16 cellular contexts compared by ENCODE assay signal in the genomic region with DNA sequence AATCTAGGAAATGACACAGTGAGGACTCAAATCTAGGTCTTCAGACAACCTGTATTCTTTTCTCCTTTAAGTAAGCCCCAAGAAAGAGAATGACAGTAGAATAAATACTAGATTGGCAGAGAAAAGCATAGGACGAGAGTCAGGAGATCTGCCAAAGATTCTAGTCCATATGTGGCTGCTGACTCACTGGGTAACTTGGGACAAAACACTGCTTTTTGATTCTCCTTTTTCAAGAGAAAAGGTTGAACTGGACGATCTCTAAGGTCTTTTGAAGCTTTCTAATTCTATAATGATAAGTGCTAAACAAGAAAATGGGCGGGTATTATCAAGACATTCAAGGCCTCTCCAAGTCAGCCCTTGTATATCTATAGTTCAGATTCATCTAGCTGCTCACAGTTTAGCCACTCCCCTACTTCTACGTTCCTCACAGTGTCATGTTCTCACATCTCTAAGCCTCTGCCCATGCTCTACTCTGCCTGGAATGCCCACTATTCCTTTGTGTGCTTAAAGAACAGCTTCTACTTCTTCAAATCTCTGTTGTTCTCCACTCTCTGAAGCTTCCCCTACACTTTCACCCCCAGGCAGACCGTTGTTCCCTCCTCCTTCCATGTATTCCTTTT. TPM values are rescaled to one million over a fixed set of nuclear protein-coding genes. Genes with fewer than 3 reads are reported as not detected.
DNase-seq lines count a peak whose midpoint lies in the region; ATAC-seq and TF ChIP-seq lines count a peak whose summit lies in the region.
"Had no signal": no experiment of that assay in that cellular context is flagged by ENCODE, and none has a peak within 500 bp of the region (broad histone marks: within the 10 kb centered on the region; RNA-seq: fewer than 3 reads in every experiment).

No MANE protein-coding gene starts in this region.

- peaks cover 5% of the 10 kb centered on the region for H3K36me3 ChIP-seq in neutrophil
- H3K36me3 ChIP-seq: sigmoid colon, transverse colon had no signal

- intact Hi-C loops in dendritic cell treated with granulocyte-macrophage colony-stimulating factor and Interleukin-4, amounts not matched to agents 40 ng/mL and 50 ng/mL, for 4 days (cut with micrococcal nuclease) = loop anchor here (5.0 to 10.0 kb wide), 2 partner anchors 33 to 66 kb away; no protein-coding TSS in a partner anchor

- TF ChIP-seq CTCF in neutrophil (IDR thresholded peaks at IDR 0.05) = no peak

- H3K27ac ChIP-seq in neutrophil = peak overlapping the region; percentile 17
- H3K27ac ChIP-seq: sigmoid colon, transverse colon had no signal

- H3K4me1 Mint-ChIP-seq in dendritic cell treated with granulocyte-macrophage colony-stimulating factor and Interleukin-4, amounts not matched to agents 40 ng/mL and 50 ng/mL, for 4 days (ENCODE audit: low read depth) = peaks cover 52% of the 10 kb centered on the region
- H3K4me1 Mint-ChIP-seq in natural killer cell treated with Interleukin-12 subunit alpha and Interleukin-12 subunit beta and Interleukin-15 and Interleukin-18, amount 100 ng/mL, for 72 hours (ENCODE audit: low read depth in 2 of 2) = peaks cover 0 to 4% of the 10 kb centered on the region in 2 donors
- H3K4me1 Mint-ChIP-seq: activated CD4-positive, alpha-beta T cell treated with anti-CD3 and anti-CD28 coated beads, Interleukin-2, amount 10 ng/mL, durations not matched to agents 7 days and 5 days; stimulated activated memory B cell treated with anti-CD40 and anti-IgM and Interleukin-4, amounts not matched to agents 10 μg/mL and 1 μg/mL and 100 μg/mL, for 72 hours had no signal

- no peaks in the 10 kb centered on the region for H3K9me3 Mint-ChIP-seq in dendritic cell treated with granulocyte-macrophage colony-stimulating factor and Interleukin-4, amounts not matched to agents 40 ng/mL and 50 ng/mL, for 4 days
- H3K9me3 Mint-ChIP-seq in natural killer cell treated with Interleukin-12 subunit alpha and Interleukin-12 subunit beta and Interleukin-15 and Interleukin-18, amount 100 ng/mL, for 72 hours = no peaks in the 10 kb centered on the region
- H3K9me3 Mint-ChIP-seq: activated CD4-positive, alpha-beta T cell treated with anti-CD3 and anti-CD28 coated beads, Interleukin-2, amount 10 ng/mL, durations not matched to agents 7 days and 5 days; activated T-cell treated with anti-CD3 and anti-CD28 coated beads, Interleukin-2, amount 50 U/mL, for 4 hours; memory B cell; stimulated activated memory B cell treated with anti-CD40 and anti-IgM and Interleukin-4, amounts not matched to agents 10 μg/mL and 1 μg/mL and 100 μg/mL, for 72 hours had no signal

- no peaks in the 10 kb centered on the region for H3K27me3 ChIP-seq in neutrophil
- H3K27me3 ChIP-seq: sigmoid colon, transverse colon had no signal

- H3K4me3 Mint-ChIP-seq in dendritic cell treated with granulocyte-macrophage colony-stimulating factor and Interleukin-4, amounts not matched to agents 40 ng/mL and 50 ng/mL, for 4 days = no peak overlapping the region
- no peak overlapping the region for H3K4me3 Mint-ChIP-seq in natural killer cell treated with Interleukin-12 subunit alpha and Interleukin-12 subunit beta and Interleukin-15 and Interleukin-18, amount 100 ng/mL, for 72 hours
- H3K4me3 Mint-ChIP-seq: activated CD4-positive, alpha-beta T cell treated with anti-CD3 and anti-CD28 coated beads, Interleukin-2, amount 10 ng/mL, durations not matched to agents 7 days and 5 days; activated T-cell treated with anti-CD3 and anti-CD28 coated beads, Interleukin-2, amount 50 U/mL, for 4 hours; memory B cell; stimulated activated memory B cell treated with anti-CD40 and anti-IgM and Interleukin-4, amounts not matched to agents 10 μg/mL and 1 μg/mL and 100 μg/mL, for 72 hours had no signal

- peak overlapping the region; percentile 37 for H3K27ac Mint-ChIP-seq in dendritic cell treated with granulocyte-macrophage colony-stimulating factor and Interleukin-4, amounts not matched to agents 40 ng/mL and 50 ng/mL, for 4 days
- no peak overlapping the region for H3K27ac Mint-ChIP-seq in natural killer cell treated with Interleukin-12 subunit alpha and Interleukin-12 subunit beta and Interleukin-15 and Interleukin-18, amount 100 ng/mL, for 72 hours
- H3K27ac Mint-ChIP-seq: activated CD4-positive, alpha-beta T cell treated with anti-CD3 and anti-CD28 coated beads, Interleukin-2, amount 10 ng/mL, durations not matched to agents 7 days and 5 days; memory B cell; stimulated activated memory B cell treated with anti-CD40 and anti-IgM and Interleukin-4, amounts not matched to agents 10 μg/mL and 1 μg/mL and 100 μg/mL, for 72 hours had no signal

- no peak for ATAC-seq in HG02870 (IDR thresholded peaks at IDR 0.05; ENCODE audit: unreplicated experiment)
- ATAC-seq in natural killer cell treated with Interleukin-12 subunit alpha and Interleukin-12 subunit beta and Interleukin-15 and Interleukin-18, amount 100 ng/mL, for 72 hours = no peak
- ATAC-seq: stimulated activated memory B cell treated with anti-CD40 and anti-IgM and Interleukin-4, amounts not matched to agents 10 μg/mL and 1 μg/mL and 100 μg/mL, for 72 hours had no signal

- H3K27me3 Mint-ChIP-seq in dendritic cell treated with granulocyte-macrophage colony-stimulating factor and Interleukin-4, amounts not matched to agents 40 ng/mL and 50 ng/mL, for 4 days = no peaks in the 10 kb centered on the region
- H3K27me3 Mint-ChIP-seq in natural killer cell treated with Interleukin-12 subunit alpha and Interleukin-12 subunit beta and Interleukin-15 and Interleukin-18, amount 100 ng/mL, for 72 hours = no peaks in the 10 kb centered on the region
- H3K27me3 Mint-ChIP-seq: activated CD4-positive, alpha-beta T cell treated with anti-CD3 and anti-CD28 coated beads, Interleukin-2, amount 10 ng/mL, durations not matched to agents 7 days and 5 days; memory B cell; stimulated activated memory B cell treated with anti-CD40 and anti-IgM and Interleukin-4, amounts not matched to agents 10 μg/mL and 1 μg/mL and 100 μg/mL, for 72 hours had no signal

- H3K9me3 ChIP-seq in neutrophil = no peaks in the 10 kb centered on the region
- H3K9me3 ChIP-seq: sigmoid colon, transverse colon had no signal

- H3K4me1 ChIP-seq in neutrophil (ENCODE audit: control insufficient read depth in 1 of 2, insufficient read depth in 1 of 2, low read depth in 1 of 2, low read length in 1 of 2) = peaks cover 17 to 29% of the 10 kb centered on the region in 2 experiments
- H3K4me1 ChIP-seq: transverse colon had no signal

- no peak overlapping the region for H3K4me3 ChIP-seq in neutrophil (ENCODE audit: low read depth in 1 of 2, low read length in 1 of 2)
- H3K4me3 ChIP-seq: sigmoid colon, transverse colon had no signal

- H3K36me3 Mint-ChIP-seq in dendritic cell treated with granulocyte-macrophage colony-stimulating factor and Interleukin-4, amounts not matched to agents 40 ng/mL and 50 ng/mL, for 4 days (ENCODE audit: low read depth) = peaks cover 27% of the 10 kb centered on the region
- H3K36me3 Mint-ChIP-seq in natural killer cell treated with Interleukin-12 subunit alpha and Interleukin-12 subunit beta and Interleukin-15 and Interleukin-18, amount 100 ng/mL, for 72 hours = no peaks in the 10 kb centered on the region

- DNase-seq in EH (ENCODE audit: low read depth) (peak; percentile 70), RPMI7951 (ENCODE audit: low read depth) (peak; percentile 66), COLO668 (lab: John Stamatoyannopoulos, UW; ENCODE audit: unreplicated experiment) (no peak), DMS 273 (lab: John Stamatoyannopoulos, UW; ENCODE audit: unreplicated experiment) (no peak)
- no peak for DNase-seq in natural killer cell treated with Interleukin-12 subunit alpha and Interleukin-12 subunit beta and Interleukin-15 and Interleukin-18, amount 100 ng/mL, for 72 hours (ENCODE audit: low spot score)
- DNase-seq: activated CD4-positive, alpha-beta T cell treated with anti-CD3 and anti-CD28 coated beads, Interleukin-2, amount 10 ng/mL, durations not matched to agents 7 days and 5 days; activated T-cell treated with anti-CD3 and anti-CD28 coated beads, Interleukin-2, amount 50 U/mL, for 4 hours; amygdala; DMS53; sigmoid colon; transverse colon had no signal

RNA-seq across cellular contexts. Expression of a gene that starts 53.0 kb away (rescaled TPM):
- 4.2 and 5.1 TPM in 2 replicates for total RNA-seq in RPMI7951 (2014; rRNA removed; shearing (Covaris generic))
- 10 to 100 TPM; 46.5 to 58.0 TPM for total RNA-seq in natural killer cell treated with Interleukin-12 subunit alpha and Interleukin-12 subunit beta and Interleukin-15 and Interleukin-18, amount 100 ng/mL, for 72 hours

Comparison
In these comparisons a context has a peak if more than half of its experiments do, and no peak if none do; other contexts are left out.
1. DNase-seq: peak in EH (single experiment) and RPMI7951 (single experiment); none in COLO668 (single experiment), DMS 273 (single experiment) and natural killer cell treated with Interleukin-12 subunit alpha and Interleukin-12 subunit beta and Interleukin-15 and Interleukin-18, amount 100 ng/mL, for 72 hours (single experiment).